In genomic region chr12:6672143-6672542, GRCh38 we compare ENCODE assay signal across 31 cellular contexts. TPM values are rescaled to one million over a fixed set of nuclear protein-coding genes. Genes with fewer than 3 reads are reported as not detected.
"Had no signal": no experiment of that assay in that cellular context is flagged by ENCODE, and none has a peak within 500 bp of the region (broad histone marks: within the 10 kb centered on the region; RNA-seq: fewer than 3 reads in every experiment).

No MANE protein-coding gene starts in this region.

- H3K27me3 ChIP-seq: brain microvascular endothelial cell, esophagus muscularis mucosa, foreskin keratinocyte, gastrocnemius medialis, heart left ventricle had no signal

- H3K4me1 ChIP-seq: esophagus muscularis mucosa, foreskin keratinocyte, gastrocnemius medialis, heart left ventricle had no signal

- H3K27me3 Mint-ChIP-seq: activated CD4-positive, alpha-beta memory T cell treated with anti-CD3 and anti-CD28 coated beads for 36 hours; activated naive CD8-positive, alpha-beta T cell; activated T-cell treated with anti-CD3 and anti-CD28 coated beads, Interleukin-2, amount 50 U/mL, for 24 hours; effector memory CD8-positive, alpha-beta T cell; T-cell had no signal

- H3K27ac ChIP-seq: brain microvascular endothelial cell, esophagus muscularis mucosa, foreskin keratinocyte, gastrocnemius medialis, heart left ventricle, VCaP had no signal

- DNase-seq: activated CD4-positive, alpha-beta memory T cell treated with anti-CD3 and anti-CD28 coated beads for 36 hours; activated CD4-positive, alpha-beta T cell treated with anti-CD3 and anti-CD28 coated beads for 1 hour; activated CD4-positive, alpha-beta T cell treated with anti-CD3 and anti-CD28 coated beads for 4 hours; activated CD4-positive, alpha-beta T cell treated with anti-CD3 and anti-CD28 coated beads, Interleukin-2, amount 50 U/mL, for 1 hour; activated CD8-positive, alpha-beta memory T cell treated with anti-CD3 and anti-CD28 coated beads, Interleukin-2, amount 50 U/mL, for 48 hours; activated effector memory CD4-positive, alpha-beta T cell treated with Interleukin-2 at 50 U/mL for 16 hours; activated gamma-delta T cell treated with Interleukin-2 at 50 U/mL for 16 hours; activated naive CD4-positive, alpha-beta T cell treated with anti-CD3 and anti-CD28 coated beads, Interleukin-2, amount 50 U/mL, for 16 hours; activated naive CD4-positive, alpha-beta T cell treated with Interleukin-2 at 50 U/mL for 16 hours; activated T-cell treated with anti-CD3 and anti-CD28 coated beads for 4 hours; activated T-cell treated with anti-CD3 and anti-CD28 coated beads, Interleukin-2, amount 50 U/mL, for 24 hours; activated T-cell treated with anti-CD3 and anti-CD28 coated beads, Interleukin-2, amount 50 U/mL, for 72 hours; brain microvascular endothelial cell; cortex of kidney; dermis blood vessel endothelial cell; effector CD4-positive, alpha-beta T cell; effector memory CD8-positive, alpha-beta T cell; erythroblast; foreskin keratinocyte; gastrocnemius medialis; glutamatergic neuron; heart left ventricle; SW 1271; T-cell had no signal

- ATAC-seq: activated T-cell treated with anti-CD3 and anti-CD28 coated beads, Interleukin-2, amount 50 U/mL, for 72 hours; effector memory CD8-positive, alpha-beta T cell; foreskin keratinocyte; gastrocnemius medialis; T-cell; WTC11 had no signal

- H3K4me3 Mint-ChIP-seq: activated CD4-positive, alpha-beta memory T cell treated with anti-CD3 and anti-CD28 coated beads for 36 hours; activated naive CD8-positive, alpha-beta T cell; activated T-cell treated with anti-CD3 and anti-CD28 coated beads, Interleukin-2, amount 50 U/mL, for 24 hours; activated T-cell treated with anti-CD3 and anti-CD28 coated beads, Interleukin-2, amount 50 U/mL, for 72 hours; effector memory CD8-positive, alpha-beta T cell; T-cell; T-helper 1 cell treated with Interleukin-12 subunit alpha and Interleukin-12 subunit beta and Interleukin-4 antibody, amounts not matched to agents 30 μg/mL and 1 μg/mL, for 36 hours; T-helper 2 cell treated with Interferon-gamma antibody and Interleukin-4, amounts not matched to agents 5 μg/mL and 100 μg/mL, for 36 hours; WTC11 had no signal

- H3K9me3 Mint-ChIP-seq: activated CD4-positive, alpha-beta memory T cell treated with anti-CD3 and anti-CD28 coated beads for 36 hours; activated T-cell treated with anti-CD3 and anti-CD28 coated beads, Interleukin-2, amount 50 U/mL, for 24 hours; activated T-cell treated with anti-CD3 and anti-CD28 coated beads, Interleukin-2, amount 50 U/mL, for 72 hours; effector memory CD8-positive, alpha-beta T cell; T-cell; T-helper 1 cell treated with Interleukin-12 subunit alpha and Interleukin-12 subunit beta and Interleukin-4 antibody, amounts not matched to agents 30 μg/mL and 1 μg/mL, for 36 hours; T-helper 2 cell treated with Interferon-gamma antibody and Interleukin-4, amounts not matched to agents 5 μg/mL and 100 μg/mL, for 36 hours; WTC11 had no signal

- H3K4me3 ChIP-seq: esophagus muscularis mucosa, gastrocnemius medialis, heart left ventricle had no signal

- H3K4me1 Mint-ChIP-seq: T-cell, WTC11 had no signal

- H3K9me3 ChIP-seq: esophagus muscularis mucosa, gastrocnemius medialis, heart left ventricle had no signal

- H3K27ac Mint-ChIP-seq: activated naive CD8-positive, alpha-beta T cell; activated T-cell treated with anti-CD3 and anti-CD28 coated beads, Interleukin-2, amount 50 U/mL, for 72 hours; T-cell; T-helper 2 cell treated with Interferon-gamma antibody and Interleukin-4, amounts not matched to agents 5 μg/mL and 100 μg/mL, for 36 hours; WTC11 had no signal

RNA-seq across cellular contexts. Expression of gene PIANP, which starts 28.5 kb away (rescaled TPM):
- total RNA-seq: bronchial epithelial cell, dermis blood vessel endothelial cell, gastrocnemius medialis had no signal

RNA-seq across cellular contexts. Expression of gene LPAR5, which starts 36.4 kb away (rescaled TPM):
- total RNA-seq: dermis blood vessel endothelial cell had no signal
